Comparison of ENCODE assay signal across 8 cellular contexts in the genomic region with DNA sequence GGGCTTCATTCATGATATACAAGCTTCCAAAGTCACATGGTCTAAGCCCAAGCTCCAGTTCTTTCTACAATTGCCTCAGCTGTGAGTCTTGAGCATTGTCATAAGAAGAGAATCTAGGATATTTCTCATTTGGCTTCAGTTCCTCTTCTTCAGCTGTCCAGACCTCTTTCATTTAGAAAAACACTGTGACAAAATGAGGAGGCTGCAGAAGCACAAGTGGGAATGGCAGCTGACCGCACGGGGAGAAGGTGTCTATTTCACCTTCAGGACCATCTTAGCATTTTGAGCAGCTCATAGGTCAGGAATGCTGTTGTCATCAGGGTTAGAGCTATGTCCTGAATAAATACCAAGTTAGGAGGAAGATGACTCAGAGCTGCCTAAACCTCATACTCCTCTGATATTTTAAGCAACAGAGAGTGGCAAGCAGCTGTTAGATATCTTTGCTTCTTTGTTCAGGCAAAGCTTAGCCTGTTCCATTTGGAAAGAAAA.
DNase-seq lines count a peak whose midpoint lies in the region; ATAC-seq and TF ChIP-seq lines count a peak whose summit lies in the region.

No MANE protein-coding gene starts in this region.

- no peak overlapping the region for H2BK120ac ChIP-seq in H9 (ENCODE audit: low read depth, low read length, poor library complexity, severe bottlenecking)

- H3K27me3 ChIP-seq in H9 (ENCODE audit: insufficient read depth, low read length) (no peaks in the 10 kb centered on the region), adipocyte (replicated peaks; ENCODE audit: control insufficient read depth, insufficient read depth, low read length) (no peaks in the 10 kb centered on the region), right cardiac atrium (ENCODE audit: control insufficient read depth, insufficient read depth) (no peaks in the 10 kb centered on the region), skeletal muscle satellite cell (ENCODE audit: control insufficient read depth, insufficient read depth, low read length) (no peaks in the 10 kb centered on the region)

- no peak overlapping the region for H2BK12ac ChIP-seq in H9 (ENCODE audit: insufficient read length, low read depth, low read length)

- H3K14ac ChIP-seq in H9 (ENCODE audit: insufficient read depth, low read length) = no peak overlapping the region

- peak; percentile 32 for DNase-seq in GM13976 (ENCODE audit: low spot score)
- no peak for DNase-seq in H9
- peak; percentile 65 for DNase-seq in LoVo (ENCODE audit: low spot score)
- peak; percentile 91 for DNase-seq in adipocyte (ENCODE audit: low read depth)
- no peak for DNase-seq in right cardiac atrium
- DNase-seq in naive thymus-derived CD8-positive, alpha-beta T cell = no peak
- no peak for DNase-seq in NCI-H146 (lab: John Stamatoyannopoulos, UW)

- H3K4me1 ChIP-seq in H9 (ENCODE audit: insufficient read depth, low read length) = no peaks in the 10 kb centered on the region; the same call in 1 of the 2 replicates
- H3K4me1 ChIP-seq in adipocyte (ENCODE audit: control insufficient read depth, insufficient read depth, low read length) = peaks cover 57% of the 10 kb centered on the region
- peaks cover 3% of the 10 kb centered on the region for H3K4me1 ChIP-seq in right cardiac atrium (ENCODE audit: control insufficient read depth, insufficient read depth, low read length)
- peaks cover 44% of the 10 kb centered on the region for H3K4me1 ChIP-seq in skeletal muscle satellite cell (ENCODE audit: control insufficient read depth, insufficient read depth, low read length)

- H3K27ac ChIP-seq in H9 (ENCODE audit: insufficient read length, low read depth, low read length) (no peak overlapping the region), right cardiac atrium (ENCODE audit: low read length) (peak overlapping the region; percentile 96)

- TF ChIP-seq CTCF in GM13976 (IDR thresholded peaks at IDR 0.05; ENCODE audit: borderline replicate concordance, control extremely low read depth, extremely low read depth, insufficient read depth, missing control alignments) (no peak), H9 (conservative IDR thresholded peaks at IDR 0.05) (no peak)

- H3K4me2 ChIP-seq in H9 (ENCODE audit: insufficient read depth, insufficient read length, low read length) = no peak overlapping the region
- H3K4me2 ChIP-seq in skeletal muscle satellite cell (ENCODE audit: low read length) = peak overlapping the region; percentile 60

- no peak overlapping the region; the same call in 1 of the 2 replicates for H2BK15ac ChIP-seq in H9 (ENCODE audit: low read depth, low read length)

- no peak overlapping the region for H4K91ac ChIP-seq in H9 (ENCODE audit: insufficient read length, low read depth, low read length)

- no peak overlapping the region for H3K4me3 Mint-ChIP-seq in H9
- no peak overlapping the region for H3K4me3 Mint-ChIP-seq in naive thymus-derived CD8-positive, alpha-beta T cell

- H2AFZ ChIP-seq in H9 (ENCODE audit: low read length) = no peak overlapping the region

- POLR2A ChIA-PET in naive thymus-derived CD8-positive, alpha-beta T cell (lab: Charles Lee) = no interaction called here

- ATAC-seq in right cardiac atrium = peak; percentile 94 to 99
- ATAC-seq in naive thymus-derived CD8-positive, alpha-beta T cell = no peak

- H3K18ac ChIP-seq in H9 (ENCODE audit: insufficient read length, low read depth, low read length) = peak overlapping the region; percentile 27

- in situ Hi-C loops in GM13976 (cut with MboI; ENCODE audit: low sequenced_read_pairs, unreplicated experiment) = no loop called here

- H3K79me1 ChIP-seq in H9 (ENCODE audit: insufficient read depth, low read depth, low read length, poor library complexity, severe bottlenecking) = no peaks in the 10 kb centered on the region

- H3K36me3 ChIP-seq in adipocyte (ENCODE audit: control insufficient read depth, insufficient read depth, low read length, severe bottlenecking) (no peaks in the 10 kb centered on the region), skeletal muscle satellite cell (ENCODE audit: insufficient read depth, low read length) (no peaks in the 10 kb centered on the region)

- H3K4me1 Mint-ChIP-seq in H9 = peaks cover 11 to 17% of the 10 kb centered on the region in 2 experiments
- H3K4me1 Mint-ChIP-seq in naive thymus-derived CD8-positive, alpha-beta T cell = peaks cover 0 to 8% (median 3%) of the 10 kb centered on the region in 4 donors

- H3K9me3 ChIP-seq in H9 (ENCODE audit: control insufficient read depth, low read depth, low read length) = no peaks in the 10 kb centered on the region
- no peaks in the 10 kb centered on the region for H3K9me3 ChIP-seq in adipocyte (ENCODE audit: control insufficient read depth, low read length)
- no peaks in the 10 kb centered on the region for H3K9me3 ChIP-seq in right cardiac atrium (ENCODE audit: control insufficient read depth, low read length)
- H3K9me3 ChIP-seq in skeletal muscle satellite cell (replicated peaks; ENCODE audit: low read length) = no peaks in the 10 kb centered on the region

- H4K5ac ChIP-seq in H9 (ENCODE audit: insufficient read length, low read depth, low read length) = no peak overlapping the region

- H3K9me3 Mint-ChIP-seq in H9 = no peaks in the 10 kb centered on the region
- H3K9me3 Mint-ChIP-seq in naive thymus-derived CD8-positive, alpha-beta T cell = no peaks in the 10 kb centered on the region

- intact Hi-C loops in right cardiac atrium (cut with DNase I) = loop anchor here in 1 of 4 donors (5.0 kb wide), 1 partner anchor 392 kb away; a partner anchor contains a TSS

- no peak overlapping the region for H2AK5ac ChIP-seq in H9 (ENCODE audit: insufficient read length, low read length)

- no peak overlapping the region for H2BK5ac ChIP-seq in H9 (ENCODE audit: insufficient read length, low read length)

- no peak overlapping the region for H3T11ph ChIP-seq in H9 (ENCODE audit: low read length)

- no peak overlapping the region for H2BK20ac ChIP-seq in H9 (ENCODE audit: low read depth, low read length, poor library complexity, severe bottlenecking)

- H4K20me1 ChIP-seq in H9 (ENCODE audit: control insufficient read depth, insufficient read depth, insufficient read length) = no peaks in the 10 kb centered on the region

- no peak overlapping the region for H4K8ac ChIP-seq in H9 (replicated peaks; ENCODE audit: insufficient read length, low read depth, low read length)

- H3K23me2 ChIP-seq in H9 (ENCODE audit: insufficient read length, low read depth, low read length, poor library complexity, severe bottlenecking) = no peaks in the 10 kb centered on the region

- no peak overlapping the region for H3K4me3 ChIP-seq in adipocyte (ENCODE audit: low read length)
- H3K4me3 ChIP-seq in right cardiac atrium (ENCODE audit: low read length) = no peak overlapping the region
- H3K4me3 ChIP-seq in skeletal muscle satellite cell (ENCODE audit: low read length) = no peak overlapping the region

- no peak overlapping the region for H3K56ac ChIP-seq in H9 (ENCODE audit: insufficient read length, low read depth, low read length)

- no peaks in the 10 kb centered on the region for H3K27me3 Mint-ChIP-seq in H9 (ENCODE audit: low read depth)
- peaks cover 0 to 1% (median 0%) of the 10 kb centered on the region in 5 donors for H3K27me3 Mint-ChIP-seq in naive thymus-derived CD8-positive, alpha-beta T cell

- no peak overlapping the region for H3K23ac ChIP-seq in H9 (ENCODE audit: insufficient read length, low read depth, low read length)

- WGBS in H9 (ENCODE audit: extremely low coverage, insufficient read length, low lambda C conversion rate) = no CpG with 5 or more reads among the region's 2 CpGs
- 14% methylated on average over 2 of the region's 2 CpGs for WGBS in right cardiac atrium

- no peak overlapping the region for H3K27ac Mint-ChIP-seq in H9
- H3K27ac Mint-ChIP-seq in naive thymus-derived CD8-positive, alpha-beta T cell = no peak overlapping the region

- H3K36me3 Mint-ChIP-seq in H9 (ENCODE audit: insufficient read depth in 1 of 3, low read depth in 3 of 3) = no peaks in the 10 kb centered on the region
- no peaks in the 10 kb centered on the region for H3K36me3 Mint-ChIP-seq in naive thymus-derived CD8-positive, alpha-beta T cell

- H3K79me2 ChIP-seq in H9 (ENCODE audit: insufficient read depth, low read length) = no peaks in the 10 kb centered on the region

- no peak overlapping the region for H3K4ac ChIP-seq in H9 (ENCODE audit: low read depth, low read length)

- no peak overlapping the region for H3K9ac ChIP-seq in H9 (ENCODE audit: extremely low read depth, insufficient read length, low read length)
- peak overlapping the region; percentile 62 for H3K9ac ChIP-seq in adipocyte (ENCODE audit: low read length)
- H3K9ac ChIP-seq in skeletal muscle satellite cell (ENCODE audit: low read depth, low read length) = peak overlapping the region; percentile 80

Comparison
In these comparisons a context has a peak if more than half of its experiments do, and no peak if none do; other contexts are left out.
1. DNase-seq: peak in GM13976 (single experiment), LoVo (single experiment) and adipocyte (single experiment); none in H9 (single experiment), right cardiac atrium (0 of 3), naive thymus-derived CD8-positive, alpha-beta T cell (0 of 10) and NCI-H146 (single experiment).
2. ATAC-seq: peak in right cardiac atrium (2 of 2); none in naive thymus-derived CD8-positive, alpha-beta T cell (0 of 2).